In the genomic region with DNA sequence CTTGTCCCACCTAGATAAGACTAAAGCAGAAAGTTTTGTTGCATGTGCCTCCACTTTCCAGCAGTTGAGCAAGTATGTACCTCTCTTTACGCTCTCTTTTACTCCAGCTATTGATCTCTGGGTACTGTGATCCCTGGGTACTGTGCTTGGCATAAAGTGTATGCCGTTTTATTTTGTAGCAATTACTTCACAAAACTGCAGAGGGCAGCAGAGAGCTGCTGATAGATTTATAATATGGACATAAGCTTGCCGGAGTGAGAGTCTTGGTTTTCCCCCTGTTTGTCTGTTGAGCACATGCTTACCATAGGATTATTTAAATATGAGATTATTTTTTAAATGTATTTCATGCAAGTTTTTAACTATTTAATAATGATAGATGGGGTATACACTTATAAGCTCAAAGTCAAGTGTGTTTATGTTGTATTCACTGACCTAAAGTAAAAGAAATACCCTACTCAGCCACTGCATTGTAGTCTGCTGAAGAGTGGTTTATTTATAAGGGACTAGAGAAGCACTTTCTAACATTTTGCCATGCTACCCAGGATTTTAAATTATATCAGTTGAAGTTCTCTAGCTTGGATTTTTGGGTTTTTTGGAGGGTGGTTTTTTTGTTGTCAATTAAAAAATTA, we compare ENCODE assay signal across 8 cellular contexts. TPM values are rescaled to one million over a fixed set of nuclear protein-coding genes. Genes with fewer than 3 reads are reported as not detected.
A peak's percentile ranks its signal among the peaks of the same experiment; 100 is the strongest.
DNase-seq lines count a peak whose midpoint lies in the region; TF ChIP-seq lines count a peak whose summit lies in the region.

No MANE protein-coding gene starts in this region.

- WGBS in prostate gland, result 17% methylated on average over 3 of the region's 3 CpGs

- H3K36me3 ChIP-seq in HAP-1 (replicated peaks), result peaks cover 21% of the 10 kb centered on the region
- H3K36me3 ChIP-seq in prostate gland, result no peaks in the 10 kb centered on the region

- intact Hi-C loops in prostate gland (cut with DNase I), result loop anchor here (2.0 to 5.0 kb wide), 3 partner anchors 177 to 370 kb away; no protein-coding TSS in a partner anchor

- H3K9me3 ChIP-seq in HAP-1 (no peaks in the 10 kb centered on the region), prostate gland (no peaks in the 10 kb centered on the region)

- H3K4me1 ChIP-seq in HAP-1 (peaks cover 7% of the 10 kb centered on the region), prostate gland (replicated peaks) (no peaks in the 10 kb centered on the region)

- TF ChIP-seq CTCF in GM12864 (IDR thresholded peaks at IDR 0.05; ENCODE audit: low read depth, low read length, missing control alignments) (peak; percentile 71), prostate gland (IDR thresholded peaks at IDR 0.05) (peak; percentile 70 to 90 (median 86))

- no peak for TF ChIP-seq POLR2A in prostate gland (IDR thresholded peaks at IDR 0.05)

- no peak overlapping the region for H3K4me3 ChIP-seq in GM12864 (ENCODE audit: low read depth, low read length)
- H3K4me3 ChIP-seq in HAP-1, result no peak overlapping the region
- no peak overlapping the region for H3K4me3 ChIP-seq in prostate gland

- in situ Hi-C loops in HAP-1 (cut with MboI; ENCODE audit: low sequenced_read_pairs), result loop anchor here (5.0 kb wide), 1 partner anchor 325 kb away; no protein-coding TSS in a partner anchor

- DNase-seq in GM12864 (ENCODE audit: low read depth), result peak; percentile 30
- peak; percentile 65 to 71 for DNase-seq in HAP-1 (ENCODE audit: low spot score in 2 of 2)
- peak; percentile 74 for DNase-seq in LoVo (ENCODE audit: low spot score)
- peak; percentile 82 for DNase-seq in RKO (ENCODE audit: low spot score)
- peak; percentile 26 for DNase-seq in activated naive CD4-positive, alpha-beta T cell treated with anti-CD3 and anti-CD28 coated beads, Interleukin-2, amount 50 U/mL, for 16 hours
- DNase-seq in glomerular endothelial cell (ENCODE audit: extremely low read depth, low read depth, low spot score), result peak; percentile 66
- DNase-seq in prostate gland (ENCODE audit: low spot score), result peak; percentile 62
- DNase-seq in GOT3 (lab: John Stamatoyannopoulos, UW), result no peak

- no peak overlapping the region for H3K27ac ChIP-seq in prostate gland

- H3K27me3 ChIP-seq in HAP-1 (ENCODE audit: low read depth), result no peaks in the 10 kb centered on the region
- no peaks in the 10 kb centered on the region for H3K27me3 ChIP-seq in prostate gland (replicated peaks; ENCODE audit: insufficient read depth)

RNA-seq across cellular contexts. Expression of a gene that starts 13.0 kb away (rescaled TPM):
- total RNA-seq in glomerular endothelial cell (45.8 and 74.3 TPM in 2 replicates), prostate gland (10 to 100 TPM; 30.6 to 34.2 TPM)
